8 cellular contexts compared by ENCODE assay signal in genomic region chr12:120903382-120903817, GRCh38. TPM values are rescaled to one million over a fixed set of nuclear protein-coding genes. Genes with fewer than 3 reads are reported as not detected.
DNase-seq lines count a peak whose midpoint lies in the region; ATAC-seq, FAIRE-seq and TF ChIP-seq lines count a peak whose summit lies in the region.

No MANE protein-coding gene starts in this region.

- H3K4me2 ChIP-seq in HepG2 (ENCODE audit: low read depth, low read length) = peak overlapping the region; percentile 82

- ATAC-seq in GM21529 (IDR thresholded peaks at IDR 0.05; ENCODE audit: unreplicated experiment) = peak; percentile 61
- ATAC-seq in HepG2 = peak; percentile 59

- intact Hi-C loops in HepG2 (cut with micrococcal nuclease; ENCODE audit: unreplicated experiment) = loop anchor here (10.0 kb wide), 1 partner anchor 71 kb away; the partner anchor contains the start of gene HNF1A

- 0 out of 4 replicates have a peak, but pooled peaks of 1 of the 2 experiments have one; percentile 40 for TF ChIP-seq POLR2A in HepG2 (IDR thresholded peaks at IDR 0.05; ENCODE audit: insufficient read depth in 1 of 2, low read depth in 2 of 2, low read length in 2 of 2)

- H2AFZ ChIP-seq in HepG2 (ENCODE audit: low read length) = no peak overlapping the region

- peaks cover 53% of the 10 kb centered on the region for H3K4me1 ChIP-seq in HepG2 (ENCODE audit: insufficient read depth, low read length)

- H3K36me3 ChIP-seq in KOPT-K1 (ENCODE audit: insufficient read depth, low read length) = peaks cover 38% of the 10 kb centered on the region
- peaks cover 0 to 6% of the 10 kb centered on the region in 2 experiments; a peak in 1 of 5 replicates for H3K36me3 ChIP-seq in HepG2 (replicated peaks in 1 of 2; ENCODE audit: control insufficient read depth in 1 of 2, insufficient read depth in 2 of 2, low read length in 2 of 2)

- peaks cover 14% of the 10 kb centered on the region for H4K20me1 ChIP-seq in HepG2 (ENCODE audit: insufficient read depth, low read length)

- CTCF ChIA-PET in HepG2 (lab: Yijun Ruan, JAX; ENCODE audit: low intra/inter-chr PET ratio, low total read pairs) = no interaction called here

- H3K9ac ChIP-seq in HepG2 (ENCODE audit: insufficient read depth, low read depth, low read length) = peak overlapping the region; percentile 81

- in situ Hi-C loops in HepG2 (cut with HindIII; ENCODE audit: extremely low pct_ligation_motif_present, low pct_unique_long_range_greater_than_20kb) = no loop called here

- BruUV-seq in HepG2 (replicated peaks; lab: Mats Ljungman, UMichigan) = no TSS peak

- 2% methylated on average over 29 of the region's 32 CpGs for WGBS in HepG2 (ENCODE audit: low lambda C conversion rate)

- no peak for TF ChIP-seq RAD21 in HepG2 (CRISPR knock-in tag; IDR thresholded peaks at IDR 0.05)

- H3K27me3 ChIP-seq in HepG2 (ENCODE audit: control insufficient read depth in 1 of 2, insufficient read depth in 2 of 2, low read length in 2 of 2) = no peaks in the 10 kb centered on the region; a peak in 1 of 5 replicates

- H3K4me3 ChIP-seq in HepG2 (replicated peaks in 1 of 3; ENCODE audit: insufficient read depth in 1 of 3, low read depth in 2 of 3, low read length in 3 of 3) = peak overlapping the region; percentile 96 to 98 (median 97)

- H3K27ac ChIP-seq in KOPT-K1 (ENCODE audit: low read depth, low read length, poor library complexity, severe bottlenecking) (peak overlapping the region; percentile 88), HepG2 (ENCODE audit: extremely low read length, insufficient read depth, low read length) (peak overlapping the region; percentile 74)

- no peak for TF ChIP-seq CTCF in HepG2 (CRISPR knock-in tag; IDR thresholded peaks at IDR 0.05)

- DNase-seq in EH (ENCODE audit: low read depth) (peak; percentile 54), cerebellum (ENCODE audit: low spot score) (peak; percentile 32), HepG2 (ENCODE audit: low spot score) (peak; percentile 39), NCI-H1694 treated with DMSO at 0.1 percent for 48 hours (lab: John Stamatoyannopoulos, UW) (no peak)
- peak; percentile 45 to 53 for DNase-seq in activated CD4-positive, alpha-beta T cell treated with anti-CD3 and anti-CD28 coated beads for 24 hours (ENCODE audit: low read depth in 2 of 2)
- peak; percentile 64 for DNase-seq in stimulated activated CD4-positive, alpha-beta T cell treated with anti-CD3 and anti-CD28 coated beads, Interleukin-4, amount 100 ng/mL, for 24 hours

- POLR2A ChIA-PET in HepG2 (lab: Yijun Ruan, JAX) = interaction anchor here (0.9 to 1.1 kb wide), 2 partner anchors 75 to 77 kb away, joined by 4 read pairs; partner anchors contain the start of gene HNF1A

- TF ChIP-seq EP300 in HepG2 (IDR thresholded peaks at IDR 0.05; ENCODE audit: low read depth in 2 of 2, low read length in 2 of 2) (no peak), HepG2 (CRISPR knock-in tag; IDR thresholded peaks at IDR 0.05; ENCODE audit: borderline replicate concordance) (no peak)

- H3K9me3 ChIP-seq in KOPT-K1 (ENCODE audit: insufficient read depth, low read length, poor library complexity, severe bottlenecking) (no peaks in the 10 kb centered on the region), HepG2 (ENCODE audit: low read length) (no peaks in the 10 kb centered on the region)

- peaks cover 43% of the 10 kb centered on the region for H3K79me2 ChIP-seq in HepG2 (ENCODE audit: insufficient read depth, low read length)

- no peak for FAIRE-seq in HepG2 (lab: Jason Lieb, UNC)

TF ChIP-seq in HepG2, 621 proteins besides CTCF, POLR2A, EP300 and RAD21 (continues in another document):
- no peak for TF ChIP-seq JUND (CRISPR knock-in tag; IDR thresholded peaks at IDR 0.05)
- TF ChIP-seq ETV5 (CRISPR knock-in tag; IDR thresholded peaks at IDR 0.05; ENCODE audit: borderline replicate concordance) = peak; percentile 64; the same call in 1 of the 2 replicates
- no peak for TF ChIP-seq ZNF256 (CRISPR knock-in tag; conservative IDR thresholded peaks at IDR 0.05)
- TF ChIP-seq HDAC6 (IDR thresholded peaks at IDR 0.05; ENCODE audit: low read depth, low read length) = no peak
- TF ChIP-seq SALL1 (CRISPR knock-in tag; IDR thresholded peaks at IDR 0.05) = peak; percentile 53
- no peak for TF ChIP-seq ZIK1 (CRISPR knock-in tag; IDR thresholded peaks at IDR 0.05; ENCODE audit: borderline replicate concordance, low read depth)
- TF ChIP-seq SOX5 (CRISPR knock-in tag; IDR thresholded peaks at IDR 0.05; ENCODE audit: borderline replicate concordance) = no peak
- TF ChIP-seq ZKSCAN5 (CRISPR knock-in tag; IDR thresholded peaks at IDR 0.05) = no peak
- TF ChIP-seq ZNF614 (CRISPR knock-in tag; IDR thresholded peaks at IDR 0.05; ENCODE audit: borderline replicate concordance) = no peak
- TF ChIP-seq CREBL2 (CRISPR knock-in tag; IDR thresholded peaks at IDR 0.05; ENCODE audit: borderline replicate concordance) = no peak
- TF ChIP-seq, protein P1, sequence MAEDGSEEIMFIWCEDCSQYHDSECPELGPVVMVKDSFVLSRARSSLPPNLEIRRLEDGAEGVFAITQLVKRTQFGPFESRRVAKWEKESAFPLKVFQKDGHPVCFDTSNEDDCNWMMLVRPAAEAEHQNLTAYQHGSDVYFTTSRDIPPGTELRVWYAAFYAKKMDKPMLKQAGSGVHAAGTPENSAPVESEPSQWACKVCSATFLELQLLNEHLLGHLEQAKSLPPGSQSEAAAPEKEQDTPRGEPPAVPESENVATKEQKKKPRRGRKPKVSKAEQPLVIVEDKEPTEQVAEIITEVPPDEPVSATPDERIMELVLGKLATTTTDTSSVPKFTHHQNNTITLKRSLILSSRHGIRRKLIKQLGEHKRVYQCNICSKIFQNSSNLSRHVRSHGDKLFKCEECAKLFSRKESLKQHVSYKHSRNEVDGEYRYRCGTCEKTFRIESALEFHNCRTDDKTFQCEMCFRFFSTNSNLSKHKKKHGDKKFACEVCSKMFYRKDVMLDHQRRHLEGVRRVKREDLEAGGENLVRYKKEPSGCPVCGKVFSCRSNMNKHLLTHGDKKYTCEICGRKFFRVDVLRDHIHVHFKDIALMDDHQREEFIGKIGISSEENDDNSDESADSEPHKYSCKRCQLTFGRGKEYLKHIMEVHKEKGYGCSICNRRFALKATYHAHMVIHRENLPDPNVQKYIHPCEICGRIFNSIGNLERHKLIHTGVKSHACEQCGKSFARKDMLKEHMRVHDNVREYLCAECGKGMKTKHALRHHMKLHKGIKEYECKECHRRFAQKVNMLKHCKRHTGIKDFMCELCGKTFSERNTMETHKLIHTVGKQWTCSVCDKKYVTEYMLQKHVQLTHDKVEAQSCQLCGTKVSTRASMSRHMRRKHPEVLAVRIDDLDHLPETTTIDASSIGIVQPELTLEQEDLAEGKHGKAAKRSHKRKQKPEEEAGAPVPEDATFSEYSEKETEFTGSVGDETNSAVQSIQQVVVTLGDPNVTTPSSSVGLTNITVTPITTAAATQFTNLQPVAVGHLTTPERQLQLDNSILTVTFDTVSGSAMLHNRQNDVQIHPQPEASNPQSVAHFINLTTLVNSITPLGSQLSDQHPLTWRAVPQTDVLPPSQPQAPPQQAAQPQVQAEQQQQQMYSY (CRISPR knock-in tag; IDR thresholded peaks at IDR 0.05) = no peak
- no peak for TF ChIP-seq RFX5 (IDR thresholded peaks at IDR 0.05; ENCODE audit: low read depth, low read length)
- TF ChIP-seq KLF12 (CRISPR knock-in tag; IDR thresholded peaks at IDR 0.05; ENCODE audit: borderline replicate concordance) = no peak
- no peak for TF ChIP-seq CCAR2 (optimal IDR thresholded peaks at IDR 0.05; ENCODE audit: low read depth, low read length)
- no peak for TF ChIP-seq EEA1 (CRISPR knock-in tag; IDR thresholded peaks at IDR 0.05; ENCODE audit: borderline replicate concordance)
- TF ChIP-seq ZNF17 (CRISPR knock-in tag; IDR thresholded peaks at IDR 0.05) = no peak
- no peak for TF ChIP-seq ZNF598 (CRISPR knock-in tag; IDR thresholded peaks at IDR 0.05; ENCODE audit: borderline replicate concordance)
- no peak for TF ChIP-seq TCF7 (IDR thresholded peaks at IDR 0.05; ENCODE audit: low read depth)
- TF ChIP-seq GFI1 (CRISPR knock-in tag; IDR thresholded peaks at IDR 0.05; ENCODE audit: borderline replicate concordance) = no peak

RNA-seq across cellular contexts. Expression of gene SPPL3, which starts 0.8 kb away (rescaled TPM):
- total RNA-seq in cerebellum (43.3 TPM), HepG2 (2016; rRNA removed; fragmentation: Illumina TruSeq; extraction: Trizol) (6.6 and 9.1 TPM in 2 replicates)
- total RNA-seq in HepG2 (2016; cell fraction: cytosol; rRNA removed; fragmentation: Illumina TruSeq; extraction: Trizol; ENCODE audit: low read depth) = 16.1 and 16.2 TPM in 2 replicates
- total RNA-seq in HepG2 (2016; cell fraction: insoluble cytoplasmic fraction; rRNA removed; fragmentation: Illumina TruSeq; extraction: Trizol) = 5.8 and 9.4 TPM in 2 replicates
- 9.0 and 12.3 TPM in 2 replicates for total RNA-seq in HepG2 (2016; cell fraction: membrane; rRNA removed; fragmentation: Illumina TruSeq; extraction: Trizol)
- 11.6 and 15.6 TPM in 2 replicates for total RNA-seq in HepG2 (2016; cell fraction: nucleus; rRNA removed; fragmentation: Illumina TruSeq; extraction: Trizol)
- polyA plus RNA-seq in HepG2 (2011; rRNA removed) = 8.9 and 10.8 TPM in 2 replicates
- 9.6 and 10.2 TPM in 2 replicates for polyA plus RNA-seq in HepG2 (2011; cell fraction: cytosol; rRNA removed)
- polyA plus RNA-seq in HepG2 (2011; cell fraction: nucleus; rRNA removed) = 8.3 and 9.2 TPM in 2 replicates
- polyA plus RNA-seq in HepG2 (2012) = 15.1 and 20.8 TPM in 2 replicates
- polyA plus RNA-seq in HepG2 (2016; cell fraction: cytosol; fragmentation: Illumina TruSeq; extraction: Trizol; ENCODE audit: low read depth) = 10.5 and 11.9 TPM in 2 replicates
- 20.3 and 26.4 TPM in 2 replicates for polyA plus RNA-seq in HepG2 (2016; cell fraction: insoluble cytoplasmic fraction; fragmentation: Illumina TruSeq; extraction: Trizol; ENCODE audit: low read depth)
- 27.5 and 28.3 TPM in 2 replicates for polyA plus RNA-seq in HepG2 (2016; cell fraction: membrane; fragmentation: Illumina TruSeq; extraction: Trizol; ENCODE audit: low read depth)
- 33.3 and 34.0 TPM in 2 replicates for polyA plus RNA-seq in HepG2 (2016; cell fraction: nucleus; fragmentation: Illumina TruSeq; extraction: Trizol; ENCODE audit: insufficient read depth, low read depth)
- polyA minus RNA-seq in HepG2 (2011; rRNA and poly(A)+ RNA removed; ENCODE audit: low replicate concordance) = 42.1 and 63.4 TPM in 2 replicates
- polyA minus RNA-seq in HepG2 (2011; cell fraction: cytosol; rRNA and poly(A)+ RNA removed) = 18.7 and 19.3 TPM in 2 replicates
- 14.2 and 16.1 TPM in 2 replicates for polyA minus RNA-seq in HepG2 (2011; cell fraction: nucleus; rRNA and poly(A)+ RNA removed)
